Comparison of ENCODE assay signal across 19 cellular contexts in genomic region chr7:15648461-15648961, GRCh38. TPM values are rescaled to one million over a fixed set of nuclear protein-coding genes. Genes with fewer than 3 reads are reported as not detected.
DNase-seq lines count a peak whose midpoint lies in the region; TF ChIP-seq lines count a peak whose summit lies in the region.
"Had no signal": no experiment of that assay in that cellular context is flagged by ENCODE, and none has a peak within 500 bp of the region (broad histone marks: within the 10 kb centered on the region; RNA-seq: fewer than 3 reads in every experiment).

No MANE protein-coding gene starts in this region.

- CTCF ChIA-PET in activated CD4-positive, alpha-beta memory T cell treated with anti-CD3 and anti-CD28 coated beads, Interleukin-2, amount 10 ng/mL, durations not matched to agents 7 days and 5 days (lab: Charles Lee), result no interaction called here

- H3K27me3 ChIP-seq in smooth muscle cell (ENCODE audit: low read depth), result no peaks in the 10 kb centered on the region
- H3K27me3 ChIP-seq in effector memory CD4-positive, alpha-beta T cell (replicated peaks; ENCODE audit: control insufficient read depth, insufficient read depth, low read length, poor library complexity, severe bottlenecking), result no peaks in the 10 kb centered on the region
- H3K27me3 ChIP-seq: cardiac muscle cell, foreskin keratinocyte had no signal

- H3K9me3 ChIP-seq in smooth muscle cell (replicated peaks; ENCODE audit: low read depth), result no peaks in the 10 kb centered on the region
- no peaks in the 10 kb centered on the region for H3K9me3 ChIP-seq in effector memory CD4-positive, alpha-beta T cell (ENCODE audit: control insufficient read depth, low read length)

- H3K4me2 ChIP-seq in smooth muscle cell, result no peak overlapping the region

- no peaks in the 10 kb centered on the region for H3K27me3 Mint-ChIP-seq in chondrocyte (ENCODE audit: low read depth)
- H3K27me3 Mint-ChIP-seq in activated CD4-positive, alpha-beta memory T cell treated with anti-CD3 and anti-CD28 coated beads, Interleukin-2, amount 10 ng/mL, durations not matched to agents 7 days and 5 days, result no peaks in the 10 kb centered on the region
- H3K27me3 Mint-ChIP-seq: activated naive CD4-positive, alpha-beta T cell treated with anti-CD3 and anti-CD28 coated beads, Interleukin-2, amount 50 U/mL, for 24 hours; naive thymus-derived CD8-positive, alpha-beta T cell had no signal

- no peak overlapping the region for H3K27ac ChIP-seq in smooth muscle cell (ENCODE audit: low read depth)
- H3K27ac ChIP-seq in effector memory CD4-positive, alpha-beta T cell (ENCODE audit: insufficient read depth, low read length, poor library complexity, severe bottlenecking), result no peak overlapping the region
- H3K27ac ChIP-seq: cardiac muscle cell, foreskin keratinocyte had no signal

- H3K9ac ChIP-seq in smooth muscle cell (ENCODE audit: low read depth), result no peak overlapping the region

- H2AFZ ChIP-seq in smooth muscle cell (ENCODE audit: low read depth), result peak overlapping the region; percentile 4

- peak overlapping the region; percentile 89 for H3K27ac Mint-ChIP-seq in chondrocyte (ENCODE audit: unreplicated experiment)
- no peak overlapping the region for H3K27ac Mint-ChIP-seq in activated CD4-positive, alpha-beta memory T cell treated with anti-CD3 and anti-CD28 coated beads, Interleukin-2, amount 10 ng/mL, durations not matched to agents 7 days and 5 days
- H3K27ac Mint-ChIP-seq: activated naive CD4-positive, alpha-beta T cell treated with anti-CD3 and anti-CD28 coated beads, Interleukin-2, amount 50 U/mL, for 24 hours; HFFc6; naive thymus-derived CD8-positive, alpha-beta T cell had no signal

- peaks cover 76% of the 10 kb centered on the region for H3K4me1 Mint-ChIP-seq in chondrocyte (ENCODE audit: low read depth)
- H3K4me1 Mint-ChIP-seq in activated CD4-positive, alpha-beta memory T cell treated with anti-CD3 and anti-CD28 coated beads, Interleukin-2, amount 10 ng/mL, durations not matched to agents 7 days and 5 days, result no peaks in the 10 kb centered on the region
- H3K4me1 Mint-ChIP-seq: activated naive CD4-positive, alpha-beta T cell treated with anti-CD3 and anti-CD28 coated beads, Interleukin-2, amount 50 U/mL, for 24 hours; naive thymus-derived CD8-positive, alpha-beta T cell had no signal

- no peaks in the 10 kb centered on the region for H3K79me2 ChIP-seq in smooth muscle cell (ENCODE audit: low read depth)

- peak; percentile 60 for DNase-seq in HT1080 (ENCODE audit: low read depth)
- DNase-seq in chondrocyte (ENCODE audit: low spot score), result no peak
- DNase-seq in kidney tubule cell (ENCODE audit: low spot score), result peak; percentile 91
- no peak for DNase-seq in smooth muscle cell (lab: John Stamatoyannopoulos, UW; ENCODE audit: unreplicated experiment)
- DNase-seq in stimulated activated CD4-positive, alpha-beta T cell treated with anti-CD3 and anti-CD28 coated beads, Interleukin-1b, Interleukin-23, amount 100 ng/mL, for 48 hours, result no peak
- no peak for DNase-seq in effector memory CD4-positive, alpha-beta T cell
- DNase-seq in activated gamma-delta T cell treated with Interleukin-2 at 50 U/mL for 16 hours, result no peak
- no peak for DNase-seq in activated CD4-positive, alpha-beta memory T cell treated with anti-CD3 and anti-CD28 coated beads, Interleukin-2, amount 10 ng/mL, durations not matched to agents 7 days and 5 days
- DNase-seq: effector CD4-positive, alpha-beta T cell; foreskin keratinocyte; HFFc6; IMR-90; naive thymus-derived CD8-positive, alpha-beta T cell; NCI-H187; NCI-H446 treated with DMSO at 0.1 percent for 48 hours; SIG-M5; stimulated activated CD4-positive, alpha-beta T cell treated with anti-CD3 and anti-CD28 coated beads, Interleukin-2, amount 100 ng/mL, for 24 hours had no signal

- no peak overlapping the region for H3K4me3 ChIP-seq in smooth muscle cell
- no peak overlapping the region for H3K4me3 ChIP-seq in effector memory CD4-positive, alpha-beta T cell (ENCODE audit: insufficient read depth, low read depth, low read length, poor library complexity, severe bottlenecking)
- H3K4me3 ChIP-seq: cardiac muscle cell had no signal

- H3F3A ChIP-seq in smooth muscle cell (ENCODE audit: low read depth), result no peaks in the 10 kb centered on the region

- 70% methylated on average over 5 of the region's 5 CpGs for WGBS in smooth muscle cell (ENCODE audit: low lambda C conversion rate)

- H3K9me3 Mint-ChIP-seq in chondrocyte (ENCODE audit: low read depth), result peaks cover 7% of the 10 kb centered on the region
- H3K9me3 Mint-ChIP-seq in activated CD4-positive, alpha-beta memory T cell treated with anti-CD3 and anti-CD28 coated beads, Interleukin-2, amount 10 ng/mL, durations not matched to agents 7 days and 5 days, result peaks cover 8% of the 10 kb centered on the region
- H3K9me3 Mint-ChIP-seq: HFFc6 had no signal

- no peaks in the 10 kb centered on the region for H4K20me1 ChIP-seq in smooth muscle cell (ENCODE audit: low read depth)

- H3K36me3 ChIP-seq in smooth muscle cell (ENCODE audit: low read depth), result no peaks in the 10 kb centered on the region
- no peaks in the 10 kb centered on the region for H3K36me3 ChIP-seq in effector memory CD4-positive, alpha-beta T cell (ENCODE audit: control insufficient read depth, insufficient read depth, low read length)
- H3K36me3 ChIP-seq: cardiac muscle cell had no signal

- peak overlapping the region; percentile 61 for H3K4me3 Mint-ChIP-seq in chondrocyte (ENCODE audit: unreplicated experiment)
- H3K4me3 Mint-ChIP-seq in activated CD4-positive, alpha-beta memory T cell treated with anti-CD3 and anti-CD28 coated beads, Interleukin-2, amount 10 ng/mL, durations not matched to agents 7 days and 5 days, result no peak overlapping the region
- H3K4me3 Mint-ChIP-seq: activated naive CD4-positive, alpha-beta T cell treated with anti-CD3 and anti-CD28 coated beads, Interleukin-2, amount 50 U/mL, for 24 hours; HFFc6; naive thymus-derived CD8-positive, alpha-beta T cell had no signal

- no peaks in the 10 kb centered on the region for H3K4me1 ChIP-seq in smooth muscle cell (ENCODE audit: low read depth)
- no peaks in the 10 kb centered on the region for H3K4me1 ChIP-seq in effector memory CD4-positive, alpha-beta T cell (ENCODE audit: control insufficient read depth, insufficient read depth, low read length, poor library complexity, severe bottlenecking)
- H3K4me1 ChIP-seq: foreskin keratinocyte had no signal

- TF ChIP-seq CTCF in chondrocyte (IDR thresholded peaks at IDR 0.05), result no peak
- TF ChIP-seq CTCF in smooth muscle cell (IDR thresholded peaks at IDR 0.05; ENCODE audit: borderline replicate concordance, insufficient read depth, poor library complexity, severe bottlenecking), result no peak

- H3K36me3 Mint-ChIP-seq in chondrocyte (ENCODE audit: low read depth), result peaks cover 2% of the 10 kb centered on the region
- H3K36me3 Mint-ChIP-seq in activated CD4-positive, alpha-beta memory T cell treated with anti-CD3 and anti-CD28 coated beads, Interleukin-2, amount 10 ng/mL, durations not matched to agents 7 days and 5 days (ENCODE audit: low read depth), result no peaks in the 10 kb centered on the region
- H3K36me3 Mint-ChIP-seq: activated naive CD4-positive, alpha-beta T cell treated with anti-CD3 and anti-CD28 coated beads, Interleukin-2, amount 50 U/mL, for 24 hours; naive thymus-derived CD8-positive, alpha-beta T cell had no signal

- POLR2A ChIA-PET in activated CD4-positive, alpha-beta memory T cell treated with anti-CD3 and anti-CD28 coated beads, Interleukin-2, amount 10 ng/mL, durations not matched to agents 7 days and 5 days (lab: Charles Lee), result no interaction called here

RNA-seq across cellular contexts. Expression of gene MEOX2, which starts 38.0 kb away (rescaled TPM):
- total RNA-seq in HT1080 (2014; rRNA removed; shearing (Covaris generic)), result not detected in 2 replicates
- not detected in 2 replicates for polyA plus RNA-seq in HT1080 (2015; cell fraction: cytosol; rRNA removed)
- polyA plus RNA-seq in HT1080 (2015; cell fraction: nucleus; rRNA removed), result not detected in 2 replicates
- 8.4 to 20.0 TPM (median 8.9 TPM) in 3 replicates for total RNA-seq in chondrocyte
- total RNA-seq in smooth muscle cell, result not detected in 2 replicates
- 0.19 TPM in 1 of 2 replicates, not detected in the other for polyA plus RNA-seq in smooth muscle cell
- not detected for total RNA-seq in activated CD4-positive, alpha-beta memory T cell treated with anti-CD3 and anti-CD28 coated beads, Interleukin-2, amount 10 ng/mL, durations not matched to agents 7 days and 5 days
- total RNA-seq: cardiac muscle cell; foreskin keratinocyte; HFFc6; naive thymus-derived CD8-positive, alpha-beta T cell had no signal
- polyA plus RNA-seq: foreskin keratinocyte; IMR-90; naive thymus-derived CD8-positive, alpha-beta T cell had no signal

Comparison
In these comparisons a context has a peak if more than half of its experiments do, and no peak if none do; other contexts are left out.
1. DNase-seq: peak in HT1080 (single experiment) and kidney tubule cell (single experiment); none in chondrocyte (single experiment), smooth muscle cell (single experiment), stimulated activated CD4-positive, alpha-beta T cell treated with anti-CD3 and anti-CD28 coated beads, Interleukin-1b, Interleukin-23, amount 100 ng/mL, for 48 hours (single experiment), effector memory CD4-positive, alpha-beta T cell (0 of 3), activated gamma-delta T cell treated with Interleukin-2 at 50 U/mL for 16 hours (single experiment) and activated CD4-positive, alpha-beta memory T cell treated with anti-CD3 and anti-CD28 coated beads, Interleukin-2, amount 10 ng/mL, durations not matched to agents 7 days and 5 days (single experiment).